In the genomic region with DNA sequence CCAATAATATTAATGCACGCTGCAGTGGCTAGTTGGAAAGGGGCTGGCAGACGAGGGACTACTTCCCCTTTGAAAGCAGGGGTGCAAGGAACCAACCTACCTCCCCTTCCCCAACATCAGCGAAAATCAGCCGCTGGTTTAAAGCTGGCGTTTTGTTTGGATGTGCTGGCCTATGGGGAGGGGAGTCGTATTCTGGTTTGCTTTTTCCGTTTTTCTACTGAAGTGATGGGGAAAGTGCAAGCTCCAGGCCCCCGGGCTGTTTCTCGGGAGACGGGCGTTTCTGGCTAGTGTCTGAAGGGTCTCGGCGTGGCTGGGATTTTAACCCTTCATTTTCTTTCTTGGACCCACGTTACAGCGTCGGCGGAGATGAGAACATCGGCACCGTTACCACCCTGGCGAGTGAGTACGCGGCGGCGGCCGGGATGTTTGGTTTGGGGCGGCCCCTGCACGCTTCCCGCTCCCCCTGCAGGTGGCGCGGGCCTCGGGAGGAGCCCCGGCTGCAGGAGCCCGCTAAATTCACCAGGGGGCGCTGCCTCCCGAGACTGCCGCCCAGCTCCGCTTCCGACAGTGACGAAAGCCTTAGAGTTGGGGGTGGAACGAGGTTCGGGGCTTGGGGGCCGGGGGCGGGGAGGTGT, we compare ENCODE assay signal across 8 cellular contexts.
DNase-seq lines count a peak whose midpoint lies in the region; ATAC-seq and TF ChIP-seq lines count a peak whose summit lies in the region.

No MANE protein-coding gene starts in this region.

- H3K27me3 ChIP-seq in GM06990 (replicated peaks; ENCODE audit: control insufficient read depth, insufficient read depth, low read length) (no peaks in the 10 kb centered on the region), osteoblast (ENCODE audit: insufficient read depth, low read length) (no peaks in the 10 kb centered on the region), testis (no peaks in the 10 kb centered on the region)

- TF ChIP-seq CTCF in GM06990 (IDR thresholded peaks at IDR 0.05; ENCODE audit: insufficient read depth, low read length, poor library complexity, severe bottlenecking) (peak; percentile 100), osteoblast (IDR thresholded peaks at IDR 0.05; ENCODE audit: extremely low read depth, low read depth, low read length) (peak; percentile 89), testis (IDR thresholded peaks at IDR 0.05) (peak; percentile 99 to 100 (median 100))

- H3K79me2 ChIP-seq in osteoblast (ENCODE audit: insufficient read depth, low read length) = no peaks in the 10 kb centered on the region

- H3K36me3 ChIP-seq in GM06990 (ENCODE audit: control insufficient read depth, insufficient read depth, low read length) = no peaks in the 10 kb centered on the region
- no peaks in the 10 kb centered on the region for H3K36me3 ChIP-seq in osteoblast (ENCODE audit: insufficient read depth, low read length)
- no peaks in the 10 kb centered on the region for H3K36me3 ChIP-seq in testis (ENCODE audit: low read depth, missing control alignments)

- H3K4me2 ChIP-seq in osteoblast (ENCODE audit: insufficient read depth, low read length) = peak overlapping the region; percentile 98

- no peaks in the 10 kb centered on the region for H3K36me3 Mint-ChIP-seq in activated naive CD4-positive, alpha-beta T cell treated with anti-CD3 and anti-CD28 coated beads, Interleukin-2, amount 50 U/mL, for 72 hours

- TF ChIP-seq POLR2A in testis (IDR thresholded peaks at IDR 0.05) = no peak

- no peaks in the 10 kb centered on the region for H3K9me3 ChIP-seq in osteoblast (ENCODE audit: low read depth, low read length)
- no peaks in the 10 kb centered on the region for H3K9me3 ChIP-seq in testis

- peak overlapping the region; percentile 99 for H2AFZ ChIP-seq in osteoblast (ENCODE audit: low read length)

- no peaks in the 10 kb centered on the region for H3K9me3 Mint-ChIP-seq in activated naive CD4-positive, alpha-beta T cell treated with anti-CD3 and anti-CD28 coated beads, Interleukin-2, amount 50 U/mL, for 72 hours

- H4K20me1 ChIP-seq in osteoblast (ENCODE audit: insufficient read depth, low read length) = no peaks in the 10 kb centered on the region

- H3K4me1 ChIP-seq in osteoblast (ENCODE audit: insufficient read depth, low read length) (peaks cover 8% of the 10 kb centered on the region), testis (no peaks in the 10 kb centered on the region)

- peak overlapping the region; percentile 74 for H3K27ac ChIP-seq in osteoblast (ENCODE audit: low read depth, low read length)
- H3K27ac ChIP-seq in testis = peak overlapping the region; percentile 54 to 56

- DNase-seq in GM06990 (ENCODE audit: extremely low read depth, insufficient read length) (peak; percentile 85), NAMALWA (ENCODE audit: low spot score) (peak; percentile 91), glomerular visceral epithelial cell (ENCODE audit: extremely low spot score) (peak; percentile 82), osteoblast (ENCODE audit: insufficient read length, low spot score, missing footprints) (peak; percentile 95), testis (peak; percentile 88)
- DNase-seq in activated naive CD4-positive, alpha-beta T cell treated with anti-CD3 and anti-CD28 coated beads, Interleukin-2, amount 50 U/mL, for 72 hours (ENCODE audit: low spot score in 2 of 2) = peak; percentile 90 to 96

- ATAC-seq in HG02571 (IDR thresholded peaks at IDR 0.05; ENCODE audit: unreplicated experiment) (peak; percentile 88), SK-N-SH treated with all-trans-retinoic acid at 6 μM for 48 hours (peak; percentile 98)
- ATAC-seq in activated naive CD4-positive, alpha-beta T cell treated with anti-CD3 and anti-CD28 coated beads, Interleukin-2, amount 50 U/mL, for 72 hours = peak; percentile 95 to 99

- intact Hi-C loops in testis (cut with DNase I; ENCODE audit: low total_unique reads) = no loop called here

- 1 to 2% methylated on average over 32 to 43 of the region's 43 CpGs for WGBS in testis, 2 donors

- H3K27ac Mint-ChIP-seq in activated naive CD4-positive, alpha-beta T cell treated with anti-CD3 and anti-CD28 coated beads, Interleukin-2, amount 50 U/mL, for 72 hours = peak overlapping the region; percentile 61 to 77

- H3K4me3 ChIP-seq in GM06990 (replicated peaks; ENCODE audit: low read depth, low read length) (peak overlapping the region; percentile 65), osteoblast (ENCODE audit: insufficient read depth, low read length) (peak overlapping the region; percentile 85), testis (peak overlapping the region; percentile 68 to 75)

TF ChIP-seq in SK-N-SH treated with all-trans-retinoic acid at 6 μM for 48 hours, 23 proteins besides CTCF, POLR2A, EP300 and RAD21:
- peak; percentile 33; the same call in 1 of the 2 replicates for TF ChIP-seq TCF4 (CRISPR knock-in tag; IDR thresholded peaks at IDR 0.05; ENCODE audit: borderline replicate concordance)
- TF ChIP-seq, protein P1, sequence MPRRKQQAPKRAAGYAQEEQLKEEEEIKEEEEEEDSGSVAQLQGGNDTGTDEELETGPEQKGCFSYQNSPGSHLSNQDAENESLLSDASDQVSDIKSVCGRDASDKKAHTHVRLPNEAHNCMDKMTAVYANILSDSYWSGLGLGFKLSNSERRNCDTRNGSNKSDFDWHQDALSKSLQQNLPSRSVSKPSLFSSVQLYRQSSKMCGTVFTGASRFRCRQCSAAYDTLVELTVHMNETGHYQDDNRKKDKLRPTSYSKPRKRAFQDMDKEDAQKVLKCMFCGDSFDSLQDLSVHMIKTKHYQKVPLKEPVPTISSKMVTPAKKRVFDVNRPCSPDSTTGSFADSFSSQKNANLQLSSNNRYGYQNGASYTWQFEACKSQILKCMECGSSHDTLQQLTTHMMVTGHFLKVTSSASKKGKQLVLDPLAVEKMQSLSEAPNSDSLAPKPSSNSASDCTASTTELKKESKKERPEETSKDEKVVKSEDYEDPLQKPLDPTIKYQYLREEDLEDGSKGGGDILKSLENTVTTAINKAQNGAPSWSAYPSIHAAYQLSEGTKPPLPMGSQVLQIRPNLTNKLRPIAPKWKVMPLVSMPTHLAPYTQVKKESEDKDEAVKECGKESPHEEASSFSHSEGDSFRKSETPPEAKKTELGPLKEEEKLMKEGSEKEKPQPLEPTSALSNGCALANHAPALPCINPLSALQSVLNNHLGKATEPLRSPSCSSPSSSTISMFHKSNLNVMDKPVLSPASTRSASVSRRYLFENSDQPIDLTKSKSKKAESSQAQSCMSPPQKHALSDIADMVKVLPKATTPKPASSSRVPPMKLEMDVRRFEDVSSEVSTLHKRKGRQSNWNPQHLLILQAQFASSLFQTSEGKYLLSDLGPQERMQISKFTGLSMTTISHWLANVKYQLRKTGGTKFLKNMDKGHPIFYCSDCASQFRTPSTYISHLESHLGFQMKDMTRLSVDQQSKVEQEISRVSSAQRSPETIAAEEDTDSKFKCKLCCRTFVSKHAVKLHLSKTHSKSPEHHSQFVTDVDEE (CRISPR knock-in tag; IDR thresholded peaks at IDR 0.05) = peak; percentile 57; the same call in 1 of the 2 replicates
- TF ChIP-seq OSR1 (CRISPR knock-in tag; IDR thresholded peaks at IDR 0.05) = no peak

Comparison
In these comparisons a context has a peak if more than half of its experiments do, and no peak if none do; other contexts are left out.
1. Peak in every context shown above with its lines: DNase-seq, ATAC-seq, H3K4me3 ChIP-seq and H3K27ac ChIP-seq.